Comparison of ENCODE assay signal across 8 cellular contexts in genomic region chr7:76393116-76394031, GRCh38. TPM values are rescaled to one million over a fixed set of nuclear protein-coding genes. Genes with fewer than 3 reads are reported as not detected.
DNase-seq lines count a peak whose midpoint lies in the region; ATAC-seq and TF ChIP-seq lines count a peak whose summit lies in the region.

No MANE protein-coding gene starts in this region.

- peak in 1 of 2 donors; percentile 35 for TF ChIP-seq POLR2A in lower leg skin (IDR thresholded peaks at IDR 0.05)

- peak overlapping the region; percentile 38 for H3K4me3 ChIP-seq in lower leg skin (ENCODE audit: low read depth, poor library complexity, severe bottlenecking)

- ATAC-seq in GM19324 (IDR thresholded peaks at IDR 0.05; ENCODE audit: low FRiP score, unreplicated experiment): peak; percentile 94
- ATAC-seq in HG03457 (IDR thresholded peaks at IDR 0.05; ENCODE audit: unreplicated experiment): peak; percentile 90

- TF ChIP-seq CTCF in lower leg skin (IDR thresholded peaks at IDR 0.05): no peak

- 4% methylated on average over 14 to 48 of the region's 99 CpGs for WGBS in lower leg skin, 2 donors

- intact Hi-C loops in lower leg skin (cut with DNase I; ENCODE audit: low total_unique reads): no loop called here

- DNase-seq in C1 segment of cervical spinal cord (lab: John Stamatoyannopoulos, UW): peak; percentile 48 to 94 (median 86)
- DNase-seq in NCI-H526 (lab: John Stamatoyannopoulos, UW): peak; percentile 74 to 97
- peak; percentile 89 for DNase-seq in activated CD4-positive, alpha-beta T cell treated with anti-CD3 and anti-CD28 coated beads, Interleukin-2, amount 50 U/mL, for 1 hour
- peak; percentile 88 for DNase-seq in dermis blood vessel endothelial cell
- DNase-seq in lower leg skin (ENCODE audit: low spot score in 2 of 2): peak; percentile 92 to 98
- DNase-seq in stimulated activated CD4-positive, alpha-beta T cell treated with anti-CD3 and anti-CD28 coated beads, Interleukin-4, amount 100 ng/mL, for 4 hours: peak; percentile 92

RNA-seq across cellular contexts. Expression of gene SSC4D, which starts 16.1 kb away (rescaled TPM):
- total RNA-seq in dermis blood vessel endothelial cell (0.68 and 0.98 TPM in 2 replicates), lower leg skin (under 1 TPM in 3 of 4 donors, not detected in 1; 0.71 to 0.88 (median 0.74) TPM)

RNA-seq across cellular contexts. Expression of gene ZP3, which starts 31.4 kb away (rescaled TPM):
- total RNA-seq in dermis blood vessel endothelial cell: 1.0 and 2.8 TPM in 2 replicates
- 10 to 100 TPM in 1 of 4 donors, 1 to 10 TPM in 3; 2.6 to 11.7 (median 4.0) TPM for total RNA-seq in lower leg skin

RNA-seq across cellular contexts. Expression of gene YWHAG, which starts 34.6 kb away (rescaled TPM):
- 95.0 and 154 TPM in 2 replicates for total RNA-seq in dermis blood vessel endothelial cell
- 10 to 100 TPM; 46.5 to 64.5 (median 56.4) TPM for total RNA-seq in lower leg skin

Comparison
In these comparisons a context has a peak if more than half of its experiments do, and no peak if none do; other contexts are left out.
1. Peak in every context shown above with its lines: DNase-seq, ATAC-seq and H3K4me3 ChIP-seq.